ENCODE assay signal across 22 cellular contexts in genomic region chr4:85600501-85600900, GRCh38.
"Had no signal": no experiment of that assay in that cellular context is flagged by ENCODE, and none has a peak within 500 bp of the region (broad histone marks: within the 10 kb centered on the region; RNA-seq: fewer than 3 reads in every experiment).

No MANE protein-coding gene starts in this region.

- H2AFZ ChIP-seq: neural progenitor cell had no signal

- DNase-seq: cortex of kidney; dorsolateral prefrontal cortex; effector CD8-positive, alpha-beta T cell; foreskin keratinocyte; heart left ventricle; hippocampal formation; kidney glomerular epithelial cell; mammary epithelial cell; mucosa of descending colon; nucleus accumbens; ovary; sigmoid colon; small intestine; stimulated activated CD4-positive, alpha-beta T cell treated with anti-CD3 and anti-CD28 coated beads, Interleukin-4, amount 100 ng/mL, for 1 hour; stimulated activated naive B cell treated with anti-CD40 and anti-IgM and Interleukin-4, amounts not matched to agents 10 μg/mL and 1 μg/mL and 100 μg/mL, for 72 hours; stimulated activated naive CD8-positive, alpha-beta T cell treated with anti-CD3 and anti-CD28 coated beads, Interleukin-15, amount 100 ng/mL, for 72 hours; testis; upper lobe of right lung had no signal

- H3K9me3 ChIP-seq: heart left ventricle, mucosa of descending colon, ovary, right atrium auricular region, sigmoid colon, testis, tibial nerve, upper lobe of right lung, vagina had no signal

- H3K4me3 ChIP-seq: dorsolateral prefrontal cortex, heart left ventricle, mucosa of descending colon, neural progenitor cell, ovary, right atrium auricular region, sigmoid colon, testis, tibial nerve, upper lobe of right lung, vagina had no signal

- H3K4me1 ChIP-seq: foreskin keratinocyte, sigmoid colon, vagina had no signal

- H3K36me3 ChIP-seq: heart left ventricle, neural progenitor cell, ovary, right atrium auricular region, sigmoid colon, tibial nerve, upper lobe of right lung, vagina had no signal

- H3K27me3 ChIP-seq: dorsolateral prefrontal cortex, foreskin keratinocyte, heart left ventricle, neural progenitor cell, ovary, right atrium auricular region, sigmoid colon, testis, tibial nerve, upper lobe of right lung, vagina had no signal

- H3K4me2 ChIP-seq: neural progenitor cell had no signal

- H3K9ac ChIP-seq: neural progenitor cell had no signal

- H3K27ac ChIP-seq: dorsolateral prefrontal cortex, foreskin keratinocyte, heart left ventricle, neural progenitor cell, ovary, right atrium auricular region, sigmoid colon, testis, upper lobe of right lung, vagina had no signal
